9 cellular contexts compared by ENCODE assay signal in the genomic region with DNA sequence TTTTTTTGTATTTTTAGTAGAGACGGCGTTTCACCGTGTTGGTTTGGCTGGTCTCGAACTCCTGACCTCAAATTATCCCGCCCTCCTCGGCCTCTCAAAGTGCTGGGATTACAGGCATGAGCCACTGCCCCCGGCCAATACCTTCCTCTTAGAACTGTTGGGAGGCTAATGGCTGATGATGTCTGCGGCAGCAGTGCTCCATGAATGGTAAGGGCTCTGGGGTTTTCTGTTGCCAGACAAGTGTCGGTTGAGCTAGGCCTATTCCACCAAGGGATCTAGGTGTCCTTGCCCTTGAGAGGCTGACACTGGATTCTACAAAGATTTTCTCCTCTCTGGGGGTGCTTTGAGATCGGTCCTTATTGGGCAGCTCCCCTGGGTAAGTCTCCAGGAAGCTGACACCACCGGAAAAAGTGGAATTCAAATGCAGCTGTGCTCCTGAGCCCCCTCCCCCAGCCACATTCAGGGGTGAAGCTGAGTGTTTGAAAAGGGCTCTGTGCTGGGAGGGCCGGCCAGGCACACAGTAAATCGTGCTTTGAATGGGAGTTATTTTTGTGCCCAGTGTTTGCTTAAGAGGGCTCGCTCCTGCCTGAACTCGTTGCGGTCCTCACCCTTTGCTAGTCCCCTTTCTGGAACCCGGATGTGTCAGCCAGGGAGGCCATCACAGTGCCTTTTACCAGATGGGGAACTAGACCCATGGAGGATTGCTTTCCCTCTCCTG. TPM values are rescaled to one million over a fixed set of nuclear protein-coding genes. Genes with fewer than 3 reads are reported as not detected.
DNase-seq lines count a peak whose midpoint lies in the region; ATAC-seq and TF ChIP-seq lines count a peak whose summit lies in the region.
"Had no signal": no experiment of that assay in that cellular context is flagged by ENCODE, and none has a peak within 500 bp of the region (broad histone marks: within the 10 kb centered on the region; RNA-seq: fewer than 3 reads in every experiment).

No MANE protein-coding gene starts in this region.

- TF ChIP-seq CTCF in stomach (IDR thresholded peaks at IDR 0.05) = no peak

- ATAC-seq in GM19023 (IDR thresholded peaks at IDR 0.05; ENCODE audit: unreplicated experiment) = no peak

- DNase-seq in NCI-H1092 (lab: John Stamatoyannopoulos, UW) (peak; percentile 92), SJSA1 (ENCODE audit: low read depth in 1 of 2, low spot score in 2 of 2) (peak; percentile 60 to 63), iPS DF 6.9 (ENCODE audit: low read depth, low spot score) (peak; percentile 88), stomach (peak; percentile 68), COLO829 (ENCODE audit: low spot score) (no peak), NK-92 (lab: John Stamatoyannopoulos, UW; ENCODE audit: unreplicated experiment) (no peak), NCI-H82 treated with DMSO at 0.1 percent for 48 hours (lab: John Stamatoyannopoulos, UW; ENCODE audit: unreplicated experiment) (no peak)
- DNase-seq: stimulated activated CD4-positive, alpha-beta T cell treated with anti-CD3 and anti-CD28 coated beads, Interleukin-2, amount 100 ng/mL, for 48 hours had no signal

- H3K27ac ChIP-seq in SJSA1 (peak overlapping the region; percentile 16), iPS DF 6.9 (ENCODE audit: low read length) (peak overlapping the region; percentile 50), stomach (peak overlapping the region; percentile 76 to 92 (median 82))

- intact Hi-C loops in stomach (cut with DNase I; ENCODE audit: low total_unique reads) = loop anchor here (5.0 kb wide), 1 partner anchor 49 kb away; no protein-coding TSS in a partner anchor

- no peaks in the 10 kb centered on the region for H3K27me3 ChIP-seq in SJSA1 (replicated peaks)
- H3K27me3 ChIP-seq in iPS DF 6.9 (ENCODE audit: control insufficient read depth, insufficient read depth, low read length) = no peaks in the 10 kb centered on the region
- H3K27me3 ChIP-seq in stomach = peaks cover 0 to 46% (median 11%) of the 10 kb centered on the region in 3 donors

- H3K36me3 ChIP-seq in SJSA1 (peaks cover 8% of the 10 kb centered on the region; the same call in 1 of the 2 replicates), iPS DF 6.9 (ENCODE audit: control insufficient read depth, insufficient read depth, low read length) (no peaks in the 10 kb centered on the region), stomach (no peaks in the 10 kb centered on the region)

- WGBS in iPS DF 6.9 (ENCODE audit: insufficient coverage, insufficient read length) = no CpG with 5 or more reads among the region's 17 CpGs
- WGBS in stomach, 5 donors = 24 to 49% (median 34%) methylated on average over 16 to 17 of the region's 17 CpGs

- H3K4me1 ChIP-seq in SJSA1 (replicated peaks) (peaks cover 76% of the 10 kb centered on the region), iPS DF 6.9 (ENCODE audit: control insufficient read depth, insufficient read depth, low read length) (peaks cover 29% of the 10 kb centered on the region), stomach (peaks cover 43 to 97% (median 92%) of the 10 kb centered on the region in 4 donors)

- TF ChIP-seq EP300 in stomach (IDR thresholded peaks at IDR 0.05) = no peak

- H3K9me3 ChIP-seq in SJSA1 (replicated peaks) (no peaks in the 10 kb centered on the region; the same call in 1 of the 2 replicates), iPS DF 6.9 (ENCODE audit: control insufficient read depth, insufficient read depth, low read length) (no peaks in the 10 kb centered on the region), stomach (no peaks in the 10 kb centered on the region)

- H3K4me3 ChIP-seq in SJSA1 (no peak overlapping the region), iPS DF 6.9 (ENCODE audit: low read length) (no peak overlapping the region), stomach (peak overlapping the region in 2 of 4 donors; percentile 3 to 9)

- no peak for TF ChIP-seq POLR2A in stomach (IDR thresholded peaks at IDR 0.05)

RNA-seq across cellular contexts. Expression of a gene that starts 5.2 kb away (rescaled TPM):
- total RNA-seq in SJSA1 (2014; rRNA removed; shearing (Covaris generic)) = 9.0 and 15.5 TPM in 2 replicates
- total RNA-seq in stomach = 10 to 100 TPM; 10.5 to 42.6 (median 11.9) TPM
- polyA plus RNA-seq in stomach = 1 to 10 TPM; 4.1 to 7.3 (median 7.2) TPM

Comparison
In these comparisons a context has a peak if more than half of its experiments do, and no peak if none do; other contexts are left out.
1. DNase-seq: peak in NCI-H1092 (single experiment), SJSA1 (2 of 2), iPS DF 6.9 (single experiment) and stomach (single experiment); none in COLO829 (single experiment), NK-92 (single experiment) and NCI-H82 treated with DMSO at 0.1 percent for 48 hours (single experiment).
2. H3K27ac ChIP-seq: peak in every context shown above with its lines; median percentile 82 in stomach; 50 in iPS DF 6.9; 16 in SJSA1.